In genomic region chr14:33733721-33734120, GRCh38 we compare ENCODE assay signal across 24 cellular contexts.
"Had no signal": no experiment of that assay in that cellular context is flagged by ENCODE, and none has a peak within 500 bp of the region (broad histone marks: within the 10 kb centered on the region; RNA-seq: fewer than 3 reads in every experiment).

No MANE protein-coding gene starts in this region.

- H3K27me3 ChIP-seq: ovary, right atrium auricular region, right lobe of liver, tibial nerve, vagina had no signal

- H3K4me1 ChIP-seq: left ventricle myocardium inferior, right atrium auricular region, right lobe of liver, tibial nerve, vagina had no signal

- H3K36me3 ChIP-seq: left ventricle myocardium inferior, ovary, right atrium auricular region, right lobe of liver, tibial nerve, vagina had no signal

- ATAC-seq: natural killer cell; right lobe of liver; stimulated activated memory B cell treated with anti-CD40 and anti-IgM and Interleukin-4, amounts not matched to agents 10 μg/mL and 1 μg/mL and 100 μg/mL, for 72 hours; stimulated activated naive CD8-positive, alpha-beta T cell treated with anti-CD3 and anti-CD28 coated beads, Interleukin-15, amount 100 ng/mL, for 72 hours had no signal

- H3K4me3 Mint-ChIP-seq: mesothelial cell of epicardium; natural killer cell; nephron progenitor cell; stimulated activated memory B cell treated with anti-CD40 and anti-IgM and Interleukin-4, amounts not matched to agents 10 μg/mL and 1 μg/mL and 100 μg/mL, for 72 hours; stimulated activated naive CD8-positive, alpha-beta T cell treated with anti-CD3 and anti-CD28 coated beads, Interleukin-15, amount 100 ng/mL, for 72 hours; type B pancreatic cell had no signal

- DNase-seq: islet precursor cell; left ventricle myocardium inferior; mesendoderm; naive B cell; natural killer cell; nephron progenitor cell; ovary; right lobe of liver; stimulated activated CD4-positive, alpha-beta T cell treated with anti-CD3 and anti-CD28 coated beads, Interleukin-1b, Interleukin-23, amount 100 ng/mL, for 48 hours; stimulated activated CD4-positive, alpha-beta T cell treated with anti-CD3 and anti-CD28 coated beads, Interleukin-2, amount 100 ng/mL, for 48 hours; stimulated activated CD4-positive, alpha-beta T cell treated with anti-CD3 and anti-CD28 coated beads, Interleukin-4, amount 100 ng/mL, for 4 hours; stimulated activated CD8-positive, alpha-beta memory T cell treated with anti-CD3 and anti-CD28 coated beads, Interleukin-4, amount 100 ng/mL, for 48 hours; stimulated activated naive CD4-positive, alpha-beta T cell treated with Interleukin-2 at 50 U/mL for 16 hours; stimulated activated naive CD8-positive, alpha-beta T cell treated with anti-CD3 and anti-CD28 coated beads, Interleukin-15, amount 100 ng/mL, for 72 hours; substantia nigra had no signal

- H3K9me3 ChIP-seq: left ventricle myocardium inferior, ovary, right atrium auricular region, right lobe of liver, tibial nerve, vagina had no signal

- H3K4me2 ChIP-seq: smooth muscle cell had no signal

- H3K27me3 Mint-ChIP-seq: stimulated activated memory B cell treated with anti-CD40 and anti-IgM and Interleukin-4, amounts not matched to agents 10 μg/mL and 1 μg/mL and 100 μg/mL, for 72 hours; stimulated activated naive CD8-positive, alpha-beta T cell treated with anti-CD3 and anti-CD28 coated beads, Interleukin-15, amount 100 ng/mL, for 72 hours had no signal

- H3K27ac ChIP-seq: left ventricle myocardium inferior, ovary, right atrium auricular region, right lobe of liver, tibial nerve, vagina had no signal

- H3K4me1 Mint-ChIP-seq: naive B cell; natural killer cell; stimulated activated memory B cell treated with anti-CD40 and anti-IgM and Interleukin-4, amounts not matched to agents 10 μg/mL and 1 μg/mL and 100 μg/mL, for 72 hours had no signal

- H3K4me3 ChIP-seq: left ventricle myocardium inferior, lung, ovary, right atrium auricular region, right lobe of liver, smooth muscle cell, tibial nerve, vagina had no signal

- H3K27ac Mint-ChIP-seq: mesothelial cell of epicardium; naive B cell; natural killer cell; nephron progenitor cell; progenitor cell of endocrine pancreas; stimulated activated memory B cell treated with anti-CD40 and anti-IgM and Interleukin-4, amounts not matched to agents 10 μg/mL and 1 μg/mL and 100 μg/mL, for 72 hours; stimulated activated naive CD8-positive, alpha-beta T cell treated with anti-CD3 and anti-CD28 coated beads, Interleukin-15, amount 100 ng/mL, for 72 hours; type B pancreatic cell had no signal

- H3K36me3 Mint-ChIP-seq: naive B cell; natural killer cell; stimulated activated memory B cell treated with anti-CD40 and anti-IgM and Interleukin-4, amounts not matched to agents 10 μg/mL and 1 μg/mL and 100 μg/mL, for 72 hours; type B pancreatic cell had no signal

- H3K9me3 Mint-ChIP-seq: naive B cell; natural killer cell; stimulated activated memory B cell treated with anti-CD40 and anti-IgM and Interleukin-4, amounts not matched to agents 10 μg/mL and 1 μg/mL and 100 μg/mL, for 72 hours; stimulated activated naive CD8-positive, alpha-beta T cell treated with anti-CD3 and anti-CD28 coated beads, Interleukin-15, amount 100 ng/mL, for 72 hours had no signal
